ENCODE assay signal across 27 cellular contexts in the genomic region with DNA sequence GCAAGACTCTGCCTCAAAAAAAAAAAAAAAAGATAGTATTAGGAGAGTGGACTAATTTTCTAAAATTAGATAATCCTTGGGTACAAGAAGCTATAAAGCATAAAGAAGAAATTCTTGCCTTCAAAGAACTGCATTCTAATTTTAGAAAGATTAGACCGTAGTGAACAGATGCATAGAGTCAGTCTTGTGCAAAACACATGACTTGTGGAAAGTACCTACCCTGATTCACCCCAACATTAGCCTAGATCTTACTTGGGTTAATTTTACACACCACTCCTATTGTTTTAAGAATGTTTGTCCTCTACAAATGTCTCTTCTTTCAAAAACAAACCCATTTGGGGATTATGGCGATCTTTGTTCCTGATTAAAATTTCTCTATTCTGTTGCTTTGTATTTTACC. TPM values are rescaled to one million over a fixed set of nuclear protein-coding genes. Genes with fewer than 3 reads are reported as not detected.
"Had no signal": no experiment of that assay in that cellular context is flagged by ENCODE, and none has a peak within 500 bp of the region (broad histone marks: within the 10 kb centered on the region; RNA-seq: fewer than 3 reads in every experiment).

No MANE protein-coding gene starts in this region.

- H3K27ac ChIP-seq: breast epithelium, colonic mucosa, Peyer's patch, RWPE1, SJSA1 had no signal

- H3K4me3 ChIP-seq: breast epithelium, colonic mucosa, MG63, Peyer's patch, SJSA1 had no signal

- DNase-seq: activated CD4-positive, alpha-beta T cell treated with anti-CD3 and anti-CD28 coated beads for 48 hours; activated CD4-positive, alpha-beta T cell treated with anti-CD3 and anti-CD28 coated beads, Interleukin-2, amount 50 U/mL, for 4 hours; activated CD4-positive, CD25-positive, alpha-beta regulatory T cell treated with anti-CD3 and anti-CD28 coated beads, Interleukin-2, amount 50 U/mL, for 72 hours; activated CD8-positive, alpha-beta memory T cell treated with anti-CD3 and anti-CD28 coated beads, Interleukin-2, amount 50 U/mL, for 48 hours; activated CD8-positive, alpha-beta T cell treated with anti-CD3 and anti-CD28 coated beads, Interleukin-2, amount 10 ng/mL, durations not matched to agents 7 days and 5 days; activated naive CD4-positive, alpha-beta T cell treated with anti-CD3 and anti-CD28 coated beads, Interleukin-2, amount 50 U/mL, for 16 hours; activated naive CD8-positive, alpha-beta T cell treated with anti-CD3 and anti-CD28 coated beads, Interleukin-2, amount 10 ng/mL, durations not matched to agents 7 days and 5 days; activated T-cell treated with anti-CD3 and anti-CD28 coated beads, Interleukin-2, amount 50 U/mL, for 1 hour; aorta; caudate nucleus; colonic mucosa; MG63; NCI-H146; NCI-H187 treated with DMSO at 0.1 percent for 48 hours; NCI-H2081 treated with DMSO at 0.1 percent for 48 hours; NCI-H345; NCI-H510A; NCI-H526 treated with DMSO at 0.1 percent for 48 hours; NCI-H82; Peyer's patch; Right ventricle myocardium superior; SW 1271 had no signal

- H3K9me3 ChIP-seq: breast epithelium, colonic mucosa, MG63, Peyer's patch, SJSA1 had no signal

- H3K4me1 ChIP-seq: breast epithelium, colonic mucosa, Peyer's patch, SJSA1 had no signal

- H3K27me3 ChIP-seq: colonic mucosa, MG63, Peyer's patch, SJSA1 had no signal

- H3K36me3 ChIP-seq: breast epithelium, colonic mucosa, MG63, Peyer's patch, SJSA1 had no signal

- ATAC-seq: activated CD8-positive, alpha-beta T cell treated with anti-CD3 and anti-CD28 coated beads, Interleukin-2, amount 10 ng/mL, durations not matched to agents 7 days and 5 days; SK-N-SH treated with all-trans-retinoic acid at 6 μM for 48 hours had no signal

RNA-seq across cellular contexts. Expression of a gene that starts 38.9 kb away (rescaled TPM):
- total RNA-seq: activated CD8-positive, alpha-beta T cell treated with anti-CD3 and anti-CD28 coated beads, Interleukin-2, amount 10 ng/mL, durations not matched to agents 7 days and 5 days; activated naive CD8-positive, alpha-beta T cell treated with anti-CD3 and anti-CD28 coated beads, Interleukin-2, amount 10 ng/mL, durations not matched to agents 7 days and 5 days; aorta; breast epithelium; Right ventricle myocardium superior; SJSA1; T-helper 1 cell treated with Interleukin-12 subunit alpha and Interleukin-12 subunit beta and Interleukin-4 antibody, amounts not matched to agents 30 ng/mL and 1 ng/mL, for 36 hours had no signal
- polyA plus RNA-seq: aorta had no signal
